2 cellular contexts compared by ENCODE assay signal in genomic region chr20:47013606-47014005, GRCh38.
TF ChIP-seq lines count a peak whose summit lies in the region.

No MANE protein-coding gene starts in this region.

TF ChIP-seq in HCT116, 20 proteins besides CTCF, POLR2A, EP300 and RAD21 (continued from another document):
- TF ChIP-seq ZBTB33 (IDR thresholded peaks at IDR 0.05; ENCODE audit: extremely low read depth, insufficient replicate concordance, low read length), result no peak
- TF ChIP-seq CBX3 (IDR thresholded peaks at IDR 0.05; ENCODE audit: low read depth), result no peak
- TF ChIP-seq YY1 (IDR thresholded peaks at IDR 0.05; ENCODE audit: extremely low read depth, insufficient replicate concordance, low read depth, low read length), result no peak
- no peak for TF ChIP-seq SRF (IDR thresholded peaks at IDR 0.05; ENCODE audit: low read depth)
- no peak for TF ChIP-seq ELF1 (IDR thresholded peaks at IDR 0.05; ENCODE audit: borderline replicate concordance, low read depth)
- TF ChIP-seq TCF7L2 (IDR thresholded peaks at IDR 0.05; ENCODE audit: borderline replicate concordance, extremely low read depth, insufficient read depth, insufficient read length), result no peak
- TF ChIP-seq CEBPB (IDR thresholded peaks at IDR 0.05; ENCODE audit: low read depth), result no peak
- no peak for TF ChIP-seq SP1 (IDR thresholded peaks at IDR 0.05; ENCODE audit: low read depth)
- no peak for TF ChIP-seq JUND (IDR thresholded peaks at IDR 0.05)
- no peak for TF ChIP-seq SIN3A (IDR thresholded peaks at IDR 0.05; ENCODE audit: low read depth)
- no peak for TF ChIP-seq ATF3 (IDR thresholded peaks at IDR 0.05)
- TF ChIP-seq ZFX (IDR thresholded peaks at IDR 0.05), result no peak

TF ChIP-seq in K562, 482 proteins besides CTCF, POLR2A, EP300 and RAD21 (continued from another document):
- TF ChIP-seq REST (CRISPR knock-in tag; IDR thresholded peaks at IDR 0.05; ENCODE audit: low read depth) (no peak), ZNF140 (CRISPR knock-in tag; IDR thresholded peaks at IDR 0.05) (no peak), ZFP30 (CRISPR knock-in tag; IDR thresholded peaks at IDR 0.05; ENCODE audit: borderline replicate concordance) (no peak), FOXA1 (IDR thresholded peaks at IDR 0.05; ENCODE audit: borderline replicate concordance) (no peak), POLR3A (IDR thresholded peaks at IDR 0.05; ENCODE audit: borderline replicate concordance, extremely low read depth, insufficient read depth, insufficient read length) (no peak), ZNF398 (CRISPR knock-in tag; IDR thresholded peaks at IDR 0.05) (no peak), HDGF (IDR thresholded peaks at IDR 0.05) (no peak), RFX7 (CRISPR knock-in tag; IDR thresholded peaks at IDR 0.05) (no peak), MCM2 (IDR thresholded peaks at IDR 0.05; ENCODE audit: low read depth) (no peak), ELK1 (CRISPR knock-in tag; IDR thresholded peaks at IDR 0.05) (no peak), HDAC1 (IDR thresholded peaks at IDR 0.05) (no peak)
